8 cellular contexts compared by ENCODE assay signal in the genomic region with DNA sequence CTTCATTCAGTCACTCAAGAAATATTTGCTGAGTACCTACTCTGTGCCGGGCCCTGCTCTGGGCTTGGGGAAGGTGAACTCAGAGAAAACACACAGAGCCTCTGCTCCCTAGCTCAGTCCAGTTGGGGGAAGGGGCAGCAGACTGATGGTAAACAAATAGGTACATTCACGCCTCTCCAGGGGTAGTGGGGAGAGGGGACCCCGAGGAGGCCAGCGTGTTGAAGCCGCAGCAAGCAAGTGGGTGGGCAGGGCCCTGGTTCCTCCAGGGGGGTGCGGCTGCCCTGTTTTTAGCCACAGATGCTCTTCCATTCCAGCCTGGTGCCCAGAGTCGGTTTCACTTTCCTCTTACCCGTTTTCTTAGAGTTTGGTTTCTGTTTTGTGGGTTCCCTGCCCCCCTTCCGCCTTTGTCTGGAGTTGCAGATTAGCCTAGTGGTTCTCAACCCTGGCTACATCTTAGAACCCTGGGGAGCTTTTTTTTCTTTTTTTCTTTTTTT. TPM values are rescaled to one million over a fixed set of nuclear protein-coding genes. Genes with fewer than 3 reads are reported as not detected.
DNase-seq lines count a peak whose midpoint lies in the region; ATAC-seq and TF ChIP-seq lines count a peak whose summit lies in the region.

No MANE protein-coding gene starts in this region.

- no peaks in the 10 kb centered on the region for H3K27me3 ChIP-seq in colonic mucosa
- no peaks in the 10 kb centered on the region for H3K27me3 ChIP-seq in uterus

- H3K9ac ChIP-seq in colonic mucosa (ENCODE audit: low read depth in 2 of 2, low read length in 2 of 2): peak overlapping the region in 1 of 2 donors; percentile 24

- H3K4me1 ChIP-seq in colonic mucosa (no peaks in the 10 kb centered on the region), uterus (no peaks in the 10 kb centered on the region)

- TF ChIP-seq CTCF in GM12875 (IDR thresholded peaks at IDR 0.05; ENCODE audit: borderline replicate concordance, insufficient read depth, low read depth, low read length) (no peak), colonic mucosa (IDR thresholded peaks at IDR 0.05) (no peak), uterus (IDR thresholded peaks at IDR 0.05) (no peak)

- no peaks in the 10 kb centered on the region for H3K9me3 ChIP-seq in colonic mucosa
- H3K9me3 ChIP-seq in uterus: no peaks in the 10 kb centered on the region

- TF ChIP-seq POLR2A in uterus (IDR thresholded peaks at IDR 0.05): no peak

- DNase-seq in UCSD-AML1 (lab: John Stamatoyannopoulos, UW; ENCODE audit: unreplicated experiment) (peak; percentile 68), colonic mucosa (peak; percentile 45), NCI-H128 (lab: John Stamatoyannopoulos, UW; ENCODE audit: unreplicated experiment) (no peak), islet precursor cell (no peak), uterus (no peak)
- peak; percentile 47 to 63 for DNase-seq in stimulated activated CD4-positive, alpha-beta T cell treated with anti-CD3 and anti-CD28 coated beads, Interleukin-1b, Interleukin-23, amount 100 ng/mL, for 4 hours (ENCODE audit: low read depth in 2 of 2)

- H3K27ac ChIP-seq in colonic mucosa (peak overlapping the region; percentile 66), uterus (no peak overlapping the region)

- peak; percentile 62 for ATAC-seq in HG03066 (IDR thresholded peaks at IDR 0.05; ENCODE audit: low read depth, unreplicated experiment)

- intact Hi-C loops in colonic mucosa (cut with DNase I): no loop called here
- intact Hi-C loops in uterus (cut with DNase I; ENCODE audit: low total_unique reads): no loop called here

- peak overlapping the region; percentile 28 for H3K4me3 ChIP-seq in GM12875 (ENCODE audit: low read depth, low read length)
- H3K4me3 ChIP-seq in colonic mucosa: no peak overlapping the region
- H3K4me3 ChIP-seq in uterus: no peak overlapping the region

- H3K36me3 ChIP-seq in colonic mucosa (no peaks in the 10 kb centered on the region), uterus (no peaks in the 10 kb centered on the region)

RNA-seq across cellular contexts. Expression of a gene that starts 8.7 kb away (rescaled TPM):
- total RNA-seq in colonic mucosa (10 to 100 TPM; 53.4 to 91.5 TPM), uterus (10 to 100 TPM in 3 of 4 donors, 1 to 10 TPM in 1; 9.2 to 83.0 (median 60.6) TPM)

RNA-seq across cellular contexts. Expression of a gene that starts 9.1 kb away (rescaled TPM):
- 10 to 100 TPM; 26.6 to 29.0 TPM for total RNA-seq in colonic mucosa
- total RNA-seq in uterus: 10 to 100 TPM; 11.5 to 53.0 (median 29.7) TPM

RNA-seq across cellular contexts. Expression of a gene that starts 17.3 kb away (rescaled TPM):
- total RNA-seq in colonic mucosa (not detected), uterus (not detected)

RNA-seq across cellular contexts. Expression of a gene that starts 27.8 kb away (rescaled TPM):
- total RNA-seq in colonic mucosa (1 to 10 TPM in 1 of 2 donors, under 1 TPM in 1; 0.84 to 4.2 TPM), uterus (1 to 10 TPM in 2 of 4 donors, not detected in 2; 2.9 to 3.9 TPM)

RNA-seq across cellular contexts. Expression of a gene that starts 33.6 kb away (rescaled TPM):
- 10 to 100 TPM; 40.0 to 50.9 TPM for total RNA-seq in colonic mucosa
- total RNA-seq in uterus: 10 to 100 TPM; 10.3 to 77.9 (median 30.5) TPM

Comparison
In these comparisons a context has a peak if more than half of its experiments do, and no peak if none do; other contexts are left out.
1. DNase-seq: peak in UCSD-AML1 (single experiment), colonic mucosa (single experiment) and stimulated activated CD4-positive, alpha-beta T cell treated with anti-CD3 and anti-CD28 coated beads, Interleukin-1b, Interleukin-23, amount 100 ng/mL, for 4 hours (2 of 2); none in NCI-H128 (single experiment), islet precursor cell (single experiment) and uterus (0 of 2).